ENCODE assay signal across 7 cellular contexts in the genomic region with DNA sequence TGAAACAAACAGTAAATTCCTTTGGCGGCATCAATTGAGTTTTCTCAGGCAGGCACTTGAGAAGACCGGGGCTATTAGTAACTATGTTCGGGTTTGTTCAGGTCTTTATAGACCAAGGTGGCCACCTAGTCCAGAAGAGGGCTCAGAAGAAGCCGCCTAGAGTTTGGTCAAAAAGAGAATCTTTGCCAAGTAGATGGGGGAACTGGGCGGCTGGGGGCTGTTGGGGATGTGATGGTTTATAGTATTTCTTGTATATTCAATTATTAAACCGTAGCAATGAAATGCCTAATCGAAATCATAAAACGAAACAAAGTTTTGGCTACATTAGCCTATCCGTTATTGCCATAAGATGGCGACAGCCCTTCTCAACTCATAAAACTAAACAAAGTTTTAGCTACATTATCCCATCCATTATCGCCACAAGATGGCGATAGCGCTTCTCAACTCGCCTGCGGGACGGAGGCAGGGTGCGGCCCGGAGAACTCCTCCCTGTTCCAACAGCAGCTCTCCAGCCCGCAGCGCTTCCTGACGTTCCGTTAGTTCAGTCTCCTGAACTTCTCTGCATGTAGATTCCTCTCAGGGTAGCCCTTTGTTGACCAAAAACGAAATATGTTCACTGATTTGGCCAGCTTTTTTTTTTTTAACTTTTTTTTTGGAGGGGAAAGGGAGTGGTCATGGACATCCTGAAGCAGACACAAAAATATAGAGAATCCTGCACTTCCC.
DNase-seq lines count a peak whose midpoint lies in the region; ATAC-seq, FAIRE-seq and TF ChIP-seq lines count a peak whose summit lies in the region.

No MANE protein-coding gene starts in this region.

- TF ChIP-seq POLR2A in GM12892 (IDR thresholded peaks at IDR 0.05; ENCODE audit: low read depth, low read length), result no peak; the same call in 1 of the 2 replicates
- no peak for TF ChIP-seq POLR2A in right lobe of liver (IDR thresholded peaks at IDR 0.05)

- H3K27ac ChIP-seq in colonic mucosa (no peak overlapping the region), right lobe of liver (no peak overlapping the region)

- no peaks in the 10 kb centered on the region for H3K36me3 ChIP-seq in colonic mucosa
- no peaks in the 10 kb centered on the region for H3K36me3 ChIP-seq in right lobe of liver

- H3K4me3 ChIP-seq in colonic mucosa (peak overlapping the region; percentile 5), right lobe of liver (peak overlapping the region in 1 of 3 donors; percentile 23)

- WGBS in right lobe of liver (ENCODE audit: insufficient coverage, low coverage, low lambda C conversion rate, missing lambda C conversion rate), result 21% methylated on average over 23 of the region's 23 CpGs

- TF ChIP-seq CTCF in colonic mucosa (IDR thresholded peaks at IDR 0.05) (peak; percentile 78), right lobe of liver (IDR thresholded peaks at IDR 0.05) (peak; percentile 77 to 95 (median 87))

- no peaks in the 10 kb centered on the region for H3K27me3 ChIP-seq in colonic mucosa
- H3K27me3 ChIP-seq in right lobe of liver, result peaks cover 0 to 8% of the 10 kb centered on the region in 2 donors

- ATAC-seq in HG02759 (IDR thresholded peaks at IDR 0.05; ENCODE audit: unreplicated experiment) (peak; percentile 66), right lobe of liver (peak; percentile 95 to 98 (median 96))

- H3K4me1 ChIP-seq in colonic mucosa (no peaks in the 10 kb centered on the region), right lobe of liver (no peaks in the 10 kb centered on the region)

- no peaks in the 10 kb centered on the region for H3K9me3 ChIP-seq in colonic mucosa
- H3K9me3 ChIP-seq in right lobe of liver, result no peaks in the 10 kb centered on the region

- intact Hi-C loops in colonic mucosa (cut with DNase I) (loop anchor here (10.0 kb wide), 1 partner anchor 348 kb away; the partner anchor contains the start of gene ZNF184), right lobe of liver (cut with DNase I) (no loop called here)

- DNase-seq in GM12892 (ENCODE audit: insufficient read length) (no peak), NCI-H2171 treated with DMSO at 0.1 percent for 48 hours (lab: John Stamatoyannopoulos, UW) (peak; percentile 78), colonic mucosa (peak; percentile 95), right lobe of liver (peak; percentile 86 to 89 (median 88))
- peak; percentile 65 to 73 for DNase-seq in activated CD4-positive, alpha-beta T cell treated with anti-CD3 and anti-CD28 coated beads for 24 hours (ENCODE audit: low read depth in 2 of 2)
- DNase-seq in stimulated activated CD4-positive, alpha-beta T cell treated with anti-CD3 and anti-CD28 coated beads, Interleukin-4, amount 100 ng/mL, for 4 hours, result peak; percentile 69 to 79

- peak; percentile 92 for FAIRE-seq in GM12892 (lab: Jason Lieb, UNC)

- H3K9ac ChIP-seq in colonic mucosa (ENCODE audit: low read depth in 2 of 2, low read length in 2 of 2), result no peak overlapping the region
